ENCODE assay signal across 27 cellular contexts in genomic region chr20:25601659-25602058, GRCh38.
"Had no signal": no experiment of that assay in that cellular context is flagged by ENCODE, and none has a peak within 500 bp of the region (broad histone marks: within the 10 kb centered on the region; RNA-seq: fewer than 3 reads in every experiment).

No MANE protein-coding gene starts in this region.

- H3K4me1 Mint-ChIP-seq: nephron progenitor cell had no signal

- DNase-seq: cortex of kidney; effector memory CD8-positive, alpha-beta T cell; erythroblast; esophagus squamous epithelium; foreskin melanocyte; glutamatergic neuron; heart right ventricle; hippocampal formation; left ventricle myocardium superior; lower lobe of right lung; naive thymus-derived CD8-positive, alpha-beta T cell; nephron progenitor cell; nucleus accumbens; stimulated activated CD4-positive, alpha-beta T cell treated with anti-CD3 and anti-CD28 coated beads, Interleukin-12 subunit alpha, Interleukin-12 subunit beta, amount 100 ng/mL, for 4 hours; stimulated activated CD4-positive, alpha-beta T cell treated with anti-CD3 and anti-CD28 coated beads, Interleukin-1b, Interleukin-23, amount 100 ng/mL, for 48 hours; stimulated activated CD4-positive, alpha-beta T cell treated with anti-CD3 and anti-CD28 coated beads, Interleukin-4, amount 100 ng/mL, for 1 hour; stimulated activated CD8-positive, alpha-beta memory T cell treated with anti-CD3 and anti-CD28 coated beads, Interleukin-4, amount 100 ng/mL, for 48 hours; stimulated activated naive CD4-positive, alpha-beta T cell; stimulated activated naive CD8-positive, alpha-beta T cell treated with anti-CD3 and anti-CD28 coated beads, Interleukin-15, amount 100 ng/mL, for 72 hours; transverse colon had no signal

- H3K4me1 ChIP-seq: esophagus squamous epithelium, heart right ventricle, lower lobe of right lung, prostate gland, right atrium auricular region, suprapubic skin, transverse colon had no signal

- H3K9me3 ChIP-seq: esophagus squamous epithelium, heart right ventricle, lower lobe of right lung, prostate gland, right atrium auricular region, suprapubic skin, transverse colon had no signal

- H3K36me3 ChIP-seq: esophagus squamous epithelium, heart right ventricle, lower lobe of right lung, prostate gland, right atrium auricular region, suprapubic skin, transverse colon had no signal

- H3K36me3 Mint-ChIP-seq: naive thymus-derived CD8-positive, alpha-beta T cell had no signal

- H3K9me3 Mint-ChIP-seq: effector memory CD8-positive, alpha-beta T cell; nephron progenitor cell; stimulated activated naive CD8-positive, alpha-beta T cell treated with anti-CD3 and anti-CD28 coated beads, Interleukin-15, amount 100 ng/mL, for 72 hours had no signal

- H3K4me3 ChIP-seq: esophagus squamous epithelium, heart right ventricle, lower lobe of right lung, prostate gland, right atrium auricular region, smooth muscle cell, suprapubic skin, transverse colon had no signal

- H3K27me3 Mint-ChIP-seq: effector memory CD8-positive, alpha-beta T cell; stimulated activated naive CD8-positive, alpha-beta T cell treated with anti-CD3 and anti-CD28 coated beads, Interleukin-15, amount 100 ng/mL, for 72 hours had no signal

- ATAC-seq: effector memory CD8-positive, alpha-beta T cell; heart right ventricle; left ventricle myocardium superior; lower lobe of right lung; naive thymus-derived CD8-positive, alpha-beta T cell; sciatic nerve; stimulated activated naive CD8-positive, alpha-beta T cell treated with anti-CD3 and anti-CD28 coated beads, Interleukin-15, amount 100 ng/mL, for 72 hours had no signal

- H3K27me3 ChIP-seq: esophagus squamous epithelium, heart right ventricle, right atrium auricular region, suprapubic skin, transverse colon had no signal

- H3K27ac ChIP-seq: esophagus squamous epithelium, heart right ventricle, lower lobe of right lung, prostate gland, right atrium auricular region, suprapubic skin, transverse colon had no signal

- H3K4me2 ChIP-seq: smooth muscle cell had no signal

- H3K4me3 Mint-ChIP-seq: effector memory CD8-positive, alpha-beta T cell; naive thymus-derived CD8-positive, alpha-beta T cell; nephron progenitor cell; stimulated activated naive CD8-positive, alpha-beta T cell treated with anti-CD3 and anti-CD28 coated beads, Interleukin-15, amount 100 ng/mL, for 72 hours had no signal

- H3K27ac Mint-ChIP-seq: effector memory CD8-positive, alpha-beta T cell; naive thymus-derived CD8-positive, alpha-beta T cell; nephron progenitor cell had no signal

- FAIRE-seq: endometrium, keratinocyte had no signal
